9 cellular contexts compared by ENCODE assay signal in the genomic region with DNA sequence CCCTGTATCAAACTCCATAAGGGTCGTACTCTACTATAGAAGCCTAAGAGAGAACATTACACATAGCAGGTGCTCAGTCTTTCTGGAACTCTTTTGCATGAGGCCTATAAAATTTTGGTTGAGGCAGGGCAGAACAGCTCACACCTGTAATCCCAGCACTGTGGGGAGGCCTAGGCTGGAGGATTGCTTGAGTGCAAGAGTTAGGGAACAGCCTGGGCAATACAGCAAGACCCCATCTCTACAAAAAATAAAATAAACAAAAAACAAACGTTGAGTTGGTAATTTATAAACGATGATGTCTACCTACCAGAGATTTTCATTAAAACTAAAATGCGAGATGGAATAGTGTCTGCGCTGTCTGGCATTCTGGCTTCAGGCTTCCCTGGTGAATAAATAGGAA. TPM values are rescaled to one million over a fixed set of nuclear protein-coding genes. Genes with fewer than 3 reads are reported as not detected.
DNase-seq lines count a peak whose midpoint lies in the region; ATAC-seq, FAIRE-seq and TF ChIP-seq lines count a peak whose summit lies in the region.
"Had no signal": no experiment of that assay in that cellular context is flagged by ENCODE, and none has a peak within 500 bp of the region (broad histone marks: within the 10 kb centered on the region; RNA-seq: fewer than 3 reads in every experiment).

No MANE protein-coding gene starts in this region.

- FAIRE-seq in D721Med (lab: Jason Lieb, UNC), result no peak

- H3K4me3 Mint-ChIP-seq in activated B cell treated with CpG ODN at 0.5 μM for 24 hours, result peak overlapping the region; percentile 77

- H3K4me3 ChIP-seq in GM08714 (ENCODE audit: low read length) (peak overlapping the region; percentile 90), foreskin fibroblast (ENCODE audit: low read depth in 1 of 2, low read length in 2 of 2) (peak overlapping the region; percentile 64 to 74)

- no peaks in the 10 kb centered on the region for H3K27me3 Mint-ChIP-seq in activated B cell treated with CpG ODN at 0.5 μM for 24 hours

- H3K27ac Mint-ChIP-seq in activated B cell treated with CpG ODN at 0.5 μM for 24 hours, result peak overlapping the region; percentile 3

- no peak for DNase-seq in activated B cell treated with CpG ODN at 0.5 μM for 24 hours
- no peak for DNase-seq in foreskin fibroblast
- DNase-seq in sciatic nerve (ENCODE audit: low spot score), result no peak
- no peak for DNase-seq in HuH-7.5 (ENCODE audit: low spot score)
- DNase-seq in D721Med (ENCODE audit: insufficient read length, low spot score), result no peak
- no peak for DNase-seq in NCI-H82 (lab: John Stamatoyannopoulos, UW)
- DNase-seq: NCI-H1105 had no signal

- POLR2A ChIA-PET in activated B cell treated with CpG ODN at 0.5 μM for 24 hours (lab: Charles Lee), result interaction anchor here (0.6 kb wide), 1 partner anchor 18 kb away, joined by 3 read pairs; no protein-coding TSS in a partner anchor

- H3K9me3 Mint-ChIP-seq in activated B cell treated with CpG ODN at 0.5 μM for 24 hours, result no peaks in the 10 kb centered on the region

- ATAC-seq in activated B cell treated with CpG ODN at 0.5 μM for 24 hours (ENCODE audit: low read depth) (no peak), sciatic nerve (peak; percentile 21), HG02798 (IDR thresholded peaks at IDR 0.05; ENCODE audit: poor library complexity, unreplicated experiment) (no peak)

- peaks cover 20% of the 10 kb centered on the region for H3K4me1 Mint-ChIP-seq in activated B cell treated with CpG ODN at 0.5 μM for 24 hours

- no peaks in the 10 kb centered on the region for H3K36me3 Mint-ChIP-seq in activated B cell treated with CpG ODN at 0.5 μM for 24 hours (ENCODE audit: low read depth)

- CTCF ChIA-PET in activated B cell treated with CpG ODN at 0.5 μM for 24 hours (lab: Charles Lee), result no interaction called here

- TF ChIP-seq CTCF in activated B cell treated with CpG ODN at 0.5 μM for 24 hours (IDR thresholded peaks at IDR 0.05), result no peak
- no peak for TF ChIP-seq CTCF in foreskin fibroblast (IDR thresholded peaks at IDR 0.05; ENCODE audit: low read depth, low read length)
- no peak for TF ChIP-seq CTCF in D721Med (IDR thresholded peaks at IDR 0.05; ENCODE audit: insufficient read depth, missing control alignments)

- intact Hi-C loops in activated B cell treated with CpG ODN at 0.5 μM for 24 hours (cut with micrococcal nuclease), result loop anchor here (10.0 kb wide), 1 partner anchor 919 kb away; no protein-coding TSS in a partner anchor
- intact Hi-C loops in sciatic nerve (cut with DNase I), result no loop called here

RNA-seq across cellular contexts. Expression of a gene that starts 0.9 kb away (rescaled TPM):
- total RNA-seq in activated B cell treated with CpG ODN at 0.5 μM for 24 hours (5.0 and 9.2 TPM in 2 replicates), sciatic nerve (111 TPM)

RNA-seq across cellular contexts. Expression of a gene that starts 37.8 kb away (rescaled TPM):
- total RNA-seq in activated B cell treated with CpG ODN at 0.5 μM for 24 hours (not detected in 2 replicates), sciatic nerve (8.9 TPM)

RNA-seq across cellular contexts. Expression of a gene that starts 51.8 kb away (rescaled TPM):
- not detected in 2 replicates for total RNA-seq in activated B cell treated with CpG ODN at 0.5 μM for 24 hours
- 0.80 TPM for total RNA-seq in sciatic nerve

Comparison
In these comparisons a context has a peak if more than half of its experiments do, and no peak if none do; other contexts are left out.
1. RNA of a gene that starts 0.9 kb away (total RNA-seq): 111 TPM in sciatic nerve (single experiment); 5.0 to 9.2 TPM in activated B cell treated with CpG ODN at 0.5 μM for 24 hours; every median in the first group is over 10 times any median in the second.